ENCODE assay signal across 33 cellular contexts in genomic region chr14:63982156-63982555, GRCh38.
"Had no signal": no experiment of that assay in that cellular context is flagged by ENCODE, and none has a peak within 500 bp of the region (broad histone marks: within the 10 kb centered on the region; RNA-seq: fewer than 3 reads in every experiment).

No MANE protein-coding gene starts in this region.

- H3K27ac Mint-ChIP-seq: activated B cell treated with CpG ODN at 0.5 μM for 24 hours; activated naive CD8-positive, alpha-beta T cell; activated naive CD8-positive, alpha-beta T cell treated with anti-CD3 and anti-CD28 coated beads, Interleukin-2, amount 50 U/mL, for 24 hours; activated T-helper 2 cell treated with anti-CD3 and anti-CD28 coated beads, Interferon-gamma antibody, Interleukin-2, Interleukin-4, amounts not matched to agents 10 μg/mL and 5 μg/mL and 100 μg/mL, durations not matched to agents 14 hours and 24 hours and 36 hours; brain had no signal

- H3K9me3 Mint-ChIP-seq: activated B cell treated with CpG ODN at 0.5 μM for 24 hours; activated naive CD8-positive, alpha-beta T cell treated with anti-CD3 and anti-CD28 coated beads, Interleukin-2, amount 50 U/mL, for 24 hours; activated T-helper 2 cell treated with anti-CD3 and anti-CD28 coated beads, Interferon-gamma antibody, Interleukin-2, Interleukin-4, amounts not matched to agents 10 μg/mL and 5 μg/mL and 100 μg/mL, durations not matched to agents 14 hours and 24 hours and 36 hours; brain had no signal

- H3K4me2 ChIP-seq: PC-9 had no signal

- H3K27ac ChIP-seq: PC-9, RWPE1, VCaP had no signal

- H3K27me3 Mint-ChIP-seq: activated B cell treated with CpG ODN at 0.5 μM for 24 hours; activated naive CD8-positive, alpha-beta T cell; activated naive CD8-positive, alpha-beta T cell treated with anti-CD3 and anti-CD28 coated beads, Interleukin-2, amount 50 U/mL, for 24 hours; brain had no signal

- ATAC-seq: activated naive CD8-positive, alpha-beta T cell treated with anti-CD3 and anti-CD28 coated beads, Interleukin-2, amount 50 U/mL, for 24 hours; K562 had no signal

- H3K4me3 ChIP-seq: K562, PC-9 had no signal

- H3K4me3 Mint-ChIP-seq: activated B cell treated with CpG ODN at 0.5 μM for 24 hours; activated naive CD8-positive, alpha-beta T cell; activated naive CD8-positive, alpha-beta T cell treated with anti-CD3 and anti-CD28 coated beads, Interleukin-2, amount 50 U/mL, for 24 hours; brain had no signal

- DNase-seq: activated B cell treated with CpG ODN at 0.5 μM for 24 hours; activated CD4-positive, alpha-beta T cell treated with anti-CD3 and anti-CD28 coated beads for 48 hours; activated CD4-positive, alpha-beta T cell treated with anti-CD3 and anti-CD28 coated beads, Interleukin-2, amount 50 U/mL, for 4 hours; activated CD4-positive, CD25-positive, alpha-beta regulatory T cell treated with anti-CD3 and anti-CD28 coated beads, Interleukin-2, amount 50 U/mL, for 72 hours; activated CD8-positive, alpha-beta memory T cell treated with anti-CD3 and anti-CD28 coated beads, Interleukin-2, amount 50 U/mL, for 48 hours; activated gamma-delta T cell; activated naive CD4-positive, alpha-beta T cell treated with Interleukin-2 at 50 U/mL for 16 hours; activated naive CD8-positive, alpha-beta T cell treated with anti-CD3 and anti-CD28 coated beads, Interleukin-2, amount 50 U/mL, for 24 hours; anterior cingulate cortex; central memory CD4-positive, alpha-beta T cell; Karpas-422; NCI-H1048; NCI-H1105 treated with DMSO at 0.1 percent for 48 hours; NCI-H1436; NCI-H1694; NCI-H1930; NCI-H2081 treated with DMSO at 0.1 percent for 48 hours; NCI-H510A; NCI-H526; NCI-H748 treated with DMSO at 0.1 percent for 48 hours; NK-92 treated with Interleukin-12 subunit alpha and Interleukin-12 subunit beta, amount 100 ng/mL, for 24 hours; PC-9; Right ventricle myocardium superior; SW 1271; T-helper 1 cell; T-helper 2 cell; T-helper 9 cell had no signal

- H2AFZ ChIP-seq: PC-9 had no signal

- H3K4me1 Mint-ChIP-seq: activated B cell treated with CpG ODN at 0.5 μM for 24 hours; activated naive CD8-positive, alpha-beta T cell treated with anti-CD3 and anti-CD28 coated beads, Interleukin-2, amount 50 U/mL, for 24 hours; brain had no signal
